In genomic region chr11:112157274-112157766, GRCh38 we compare ENCODE assay signal across 9 cellular contexts. TPM values are rescaled to one million over a fixed set of nuclear protein-coding genes. Genes with fewer than 3 reads are reported as not detected.
DNase-seq lines count a peak whose midpoint lies in the region; ATAC-seq and TF ChIP-seq lines count a peak whose summit lies in the region.
"Had no signal": no experiment of that assay in that cellular context is flagged by ENCODE, and none has a peak within 500 bp of the region (broad histone marks: within the 10 kb centered on the region; RNA-seq: fewer than 3 reads in every experiment).

No MANE protein-coding gene starts in this region.

- H3K4me3 ChIP-seq in transverse colon = no peak overlapping the region

- no peak overlapping the region for H3K27ac Mint-ChIP-seq in activated naive CD4-positive, alpha-beta T cell treated with anti-CD3 and anti-CD28 coated beads, Interleukin-2, amount 50 U/mL, for 72 hours
- no peak overlapping the region for H3K27ac Mint-ChIP-seq in activated naive CD4-positive, alpha-beta T cell treated with anti-CD3 and anti-CD28 coated beads for 36 hours
- H3K27ac Mint-ChIP-seq: CD8-positive, alpha-beta memory T cell had no signal

- TF ChIP-seq CTCF in transverse colon (IDR thresholded peaks at IDR 0.05) = no peak
- TF ChIP-seq CTCF in GM10266 (IDR thresholded peaks at IDR 0.05; ENCODE audit: control insufficient read depth, insufficient read depth, low read depth, missing control alignments) = no peak

- peaks cover 2% of the 10 kb centered on the region for H3K4me1 Mint-ChIP-seq in activated naive CD4-positive, alpha-beta T cell treated with anti-CD3 and anti-CD28 coated beads for 36 hours (ENCODE audit: low read depth)
- H3K4me1 Mint-ChIP-seq: CD8-positive, alpha-beta memory T cell had no signal

- peak; percentile 93 to 96 for ATAC-seq in activated naive CD4-positive, alpha-beta T cell treated with anti-CD3 and anti-CD28 coated beads, Interleukin-2, amount 50 U/mL, for 72 hours
- peak; percentile 45 for ATAC-seq in left ventricle myocardium superior

- H3K27me3 Mint-ChIP-seq in activated naive CD4-positive, alpha-beta T cell treated with anti-CD3 and anti-CD28 coated beads for 36 hours (ENCODE audit: low read depth) = peaks cover 13% of the 10 kb centered on the region

- in situ Hi-C loops in transverse colon (cut with MboI; ENCODE audit: low pct_ligation_motif_present in 1 of 4, low pct_unique_long_range_greater_than_20kb in 1 of 4, low sequenced_read_pairs in 3 of 4) = no loop called here

- 81 to 85% methylated on average over 3 of the region's 3 CpGs for WGBS in transverse colon (ENCODE audit: low coverage in 1 of 2), 2 donors

- no peak overlapping the region for H3K4me3 Mint-ChIP-seq in activated naive CD4-positive, alpha-beta T cell treated with anti-CD3 and anti-CD28 coated beads for 36 hours
- H3K4me3 Mint-ChIP-seq: CD8-positive, alpha-beta memory T cell had no signal

- CTCF ChIA-PET in activated naive CD4-positive, alpha-beta T cell treated with anti-CD3 and anti-CD28 coated beads for 36 hours (lab: Charles Lee) = interaction anchor here (0.6 kb wide), 1 partner anchor 37 kb away, joined by 3 read pairs; no protein-coding TSS in a partner anchor

- peaks cover 0 to 5% of the 10 kb centered on the region in 2 donors for H3K9me3 Mint-ChIP-seq in activated naive CD4-positive, alpha-beta T cell treated with anti-CD3 and anti-CD28 coated beads, Interleukin-2, amount 50 U/mL, for 72 hours
- H3K9me3 Mint-ChIP-seq in activated naive CD4-positive, alpha-beta T cell treated with anti-CD3 and anti-CD28 coated beads for 36 hours = no peaks in the 10 kb centered on the region
- H3K9me3 Mint-ChIP-seq: CD8-positive, alpha-beta memory T cell had no signal

- TF ChIP-seq EP300 in transverse colon (IDR thresholded peaks at IDR 0.05; ENCODE audit: low read depth) = no peak

- peak overlapping the region in 3 of 4 donors; percentile 12 to 20 (median 13) for H3K27ac ChIP-seq in transverse colon

- no peak for TF ChIP-seq POLR2A in transverse colon (IDR thresholded peaks at IDR 0.05)

- peaks cover 0 to 15% (median under 1%) of the 10 kb centered on the region in 4 donors for H3K4me1 ChIP-seq in transverse colon

- intact Hi-C loops in activated naive CD4-positive, alpha-beta T cell treated with anti-CD3 and anti-CD28 coated beads for 36 hours (cut with micrococcal nuclease) = no loop called here
- intact Hi-C loops in left ventricle myocardium superior (cut with micrococcal nuclease) (no loop called here), transverse colon (cut with DNase I; ENCODE audit: low total_unique reads) (no loop called here)

- H3K36me3 Mint-ChIP-seq in activated naive CD4-positive, alpha-beta T cell treated with anti-CD3 and anti-CD28 coated beads, Interleukin-2, amount 50 U/mL, for 72 hours = peaks cover 6% of the 10 kb centered on the region in 2 donors
- H3K36me3 Mint-ChIP-seq in activated naive CD4-positive, alpha-beta T cell treated with anti-CD3 and anti-CD28 coated beads for 36 hours (ENCODE audit: low read depth) = no peaks in the 10 kb centered on the region

- DNase-seq in activated naive CD4-positive, alpha-beta T cell treated with anti-CD3 and anti-CD28 coated beads, Interleukin-2, amount 50 U/mL, for 72 hours (ENCODE audit: low spot score in 2 of 2) = peak in 1 of 2 donors; percentile 20
- no peak for DNase-seq in activated naive CD4-positive, alpha-beta T cell treated with anti-CD3 and anti-CD28 coated beads for 36 hours
- peak; percentile 48 for DNase-seq in SKM-1 (lab: John Stamatoyannopoulos, UW; ENCODE audit: unreplicated experiment)
- no peak for DNase-seq in left ventricle myocardium superior
- DNase-seq in transverse colon = no peak
- no peak for DNase-seq in NCI-H2081 (lab: John Stamatoyannopoulos, UW)
- no peak for DNase-seq in GM10266 (ENCODE audit: extremely low spot score)
- no peak for DNase-seq in stimulated activated CD8-positive, alpha-beta memory T cell treated with anti-CD3 and anti-CD28 coated beads, Interleukin-4, amount 100 ng/mL, for 48 hours
- DNase-seq: CD8-positive, alpha-beta memory T cell had no signal

- H3K27me3 ChIP-seq in transverse colon = no peaks in the 10 kb centered on the region

- no peaks in the 10 kb centered on the region for H3K9me3 ChIP-seq in transverse colon

- H3K36me3 ChIP-seq in transverse colon = no peaks in the 10 kb centered on the region

RNA-seq across cellular contexts. Expression of gene IL18, which starts 6.6 kb away (rescaled TPM):
- not detected for total RNA-seq in activated naive CD4-positive, alpha-beta T cell treated with anti-CD3 and anti-CD28 coated beads, Interleukin-2, amount 50 U/mL, for 72 hours
- total RNA-seq in activated naive CD4-positive, alpha-beta T cell treated with anti-CD3 and anti-CD28 coated beads for 36 hours = not detected
- 2.3 TPM for total RNA-seq in left ventricle myocardium superior
- 100 to 1,000 TPM in 1 of 4 donors, 10 to 100 TPM in 3; 18.1 to 169 (median 76.0) TPM for total RNA-seq in transverse colon
- total RNA-seq: CD8-positive, alpha-beta memory T cell had no signal

RNA-seq across cellular contexts. Expression of gene TEX12, which starts 9.9 kb away (rescaled TPM):
- under 1 TPM in 1 of 2 donors, not detected in 1; 0.29 TPM for total RNA-seq in activated naive CD4-positive, alpha-beta T cell treated with anti-CD3 and anti-CD28 coated beads, Interleukin-2, amount 50 U/mL, for 72 hours
- total RNA-seq in activated naive CD4-positive, alpha-beta T cell treated with anti-CD3 and anti-CD28 coated beads for 36 hours = not detected
- total RNA-seq in left ventricle myocardium superior = not detected
- total RNA-seq in transverse colon = 1 to 10 TPM in 1 of 4 donors, under 1 TPM in 1, not detected in 2; 0.96 to 1.3 TPM

RNA-seq across cellular contexts. Expression of gene BCO2, which starts 18.0 kb away (rescaled TPM):
- 1 to 10 TPM; 3.6 to 5.3 TPM for total RNA-seq in activated naive CD4-positive, alpha-beta T cell treated with anti-CD3 and anti-CD28 coated beads, Interleukin-2, amount 50 U/mL, for 72 hours
- under 1 TPM; 0.30 to 0.45 TPM for total RNA-seq in activated naive CD4-positive, alpha-beta T cell treated with anti-CD3 and anti-CD28 coated beads for 36 hours
- 137 TPM for total RNA-seq in left ventricle myocardium superior
- 10 to 100 TPM in 1 of 4 donors, 1 to 10 TPM in 3; 2.8 to 12.1 (median 4.0) TPM for total RNA-seq in transverse colon

Comparison
In these comparisons a context has a peak if more than half of its experiments do, and no peak if none do; other contexts are left out.
1. RNA of gene BCO2, which starts 18.0 kb away (total RNA-seq): 137 TPM in left ventricle myocardium superior (single experiment); 3.6 to 5.3 TPM in activated naive CD4-positive, alpha-beta T cell treated with anti-CD3 and anti-CD28 coated beads, Interleukin-2, amount 50 U/mL, for 72 hours, 2.8 to 12.1 TPM in transverse colon and 0.30 to 0.45 TPM in activated naive CD4-positive, alpha-beta T cell treated with anti-CD3 and anti-CD28 coated beads for 36 hours; every median in the first group is over 10 times any median in the second.